ENCODE assay signal across 1 cellular context in the genomic region with DNA sequence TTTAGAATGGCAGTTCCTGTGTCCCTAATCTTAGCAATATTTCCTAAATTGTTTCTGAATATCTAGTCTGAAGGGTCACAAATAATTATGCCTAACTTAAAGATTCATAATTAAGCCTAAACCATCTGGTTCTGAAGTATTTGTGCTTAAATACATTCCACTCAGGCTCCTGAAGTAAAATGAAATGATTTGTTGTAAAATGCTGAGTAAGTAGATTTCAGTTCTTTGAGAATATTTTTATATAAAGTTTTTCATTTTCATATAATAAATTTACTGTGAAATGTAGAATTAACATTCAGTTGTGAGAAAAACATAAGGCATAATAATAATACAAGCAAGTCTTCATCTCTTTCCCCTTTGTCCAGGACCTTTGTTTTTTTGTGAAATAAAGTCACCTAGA.
TF ChIP-seq lines count a peak whose summit lies in the region.

No MANE protein-coding gene starts in this region.

TF ChIP-seq in K562, 482 proteins besides CTCF, POLR2A, EP300 and RAD21 (continued from another document):
- TF ChIP-seq, protein P1, sequence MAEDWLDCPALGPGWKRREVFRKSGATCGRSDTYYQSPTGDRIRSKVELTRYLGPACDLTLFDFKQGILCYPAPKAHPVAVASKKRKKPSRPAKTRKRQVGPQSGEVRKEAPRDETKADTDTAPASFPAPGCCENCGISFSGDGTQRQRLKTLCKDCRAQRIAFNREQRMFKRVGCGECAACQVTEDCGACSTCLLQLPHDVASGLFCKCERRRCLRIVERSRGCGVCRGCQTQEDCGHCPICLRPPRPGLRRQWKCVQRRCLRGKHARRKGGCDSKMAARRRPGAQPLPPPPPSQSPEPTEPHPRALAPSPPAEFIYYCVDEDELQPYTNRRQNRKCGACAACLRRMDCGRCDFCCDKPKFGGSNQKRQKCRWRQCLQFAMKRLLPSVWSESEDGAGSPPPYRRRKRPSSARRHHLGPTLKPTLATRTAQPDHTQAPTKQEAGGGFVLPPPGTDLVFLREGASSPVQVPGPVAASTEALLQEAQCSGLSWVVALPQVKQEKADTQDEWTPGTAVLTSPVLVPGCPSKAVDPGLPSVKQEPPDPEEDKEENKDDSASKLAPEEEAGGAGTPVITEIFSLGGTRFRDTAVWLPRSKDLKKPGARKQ (CRISPR knock-in tag; IDR thresholded peaks at IDR 0.05): no peak
- TF ChIP-seq C11orf30 (IDR thresholded peaks at IDR 0.05; ENCODE audit: low read depth) (peak; percentile 59; the same call in 1 of the 2 replicates), ZNF316 (IDR thresholded peaks at IDR 0.05) (peak; percentile 82)
